In the genomic region with DNA sequence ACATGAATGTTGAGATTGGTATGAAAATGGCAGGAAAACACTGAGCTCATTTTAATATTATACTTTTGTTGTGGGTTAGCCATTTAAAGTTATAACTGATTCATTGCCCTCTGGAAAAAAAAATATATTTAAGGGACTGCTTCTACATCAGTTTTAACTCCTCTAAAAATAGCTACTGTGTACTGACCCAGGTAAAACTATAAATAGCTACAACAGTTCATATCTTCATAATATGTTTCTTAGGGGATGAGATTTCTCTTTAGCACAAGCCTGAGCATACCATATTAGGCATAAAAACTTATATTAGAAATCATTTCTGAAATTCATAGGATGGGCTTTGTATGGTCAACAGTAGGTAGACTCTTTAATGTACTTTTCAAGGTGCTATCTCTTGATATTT, we compare ENCODE assay signal across 20 cellular contexts.
"Had no signal": no experiment of that assay in that cellular context is flagged by ENCODE, and none has a peak within 500 bp of the region (broad histone marks: within the 10 kb centered on the region; RNA-seq: fewer than 3 reads in every experiment).

No MANE protein-coding gene starts in this region.

- H3K79me2 ChIP-seq: parathyroid adenoma had no signal

- H3K27ac ChIP-seq: colonic mucosa, esophagus squamous epithelium, parathyroid adenoma, prostate gland, tibial artery, upper lobe of left lung, uterus had no signal

- H3K36me3 ChIP-seq: prostate gland, uterus had no signal

- ATAC-seq: left lobe of liver; naive thymus-derived CD4-positive, alpha-beta T cell; stimulated activated memory B cell treated with anti-CD40 and anti-IgM and Interleukin-4, amounts not matched to agents 10 μg/mL and 1 μg/mL and 100 μg/mL, for 72 hours had no signal

- H2AFZ ChIP-seq: parathyroid adenoma had no signal

- DNase-seq: colonic mucosa; dermis blood vessel endothelial cell; esophagus squamous epithelium; foreskin fibroblast; hippocampal formation; mesenchymal stem cell; naive thymus-derived CD4-positive, alpha-beta T cell; nephron progenitor cell; retina; stimulated activated CD4-positive, alpha-beta T cell treated with anti-CD3 and anti-CD28 coated beads, Interleukin-15, amount 100 ng/mL, for 24 hours; stimulated activated CD4-positive, alpha-beta T cell treated with anti-CD3 and anti-CD28 coated beads, Interleukin-1b, Interleukin-23, amount 100 ng/mL, for 48 hours; stimulated activated CD4-positive, alpha-beta T cell treated with anti-CD3 and anti-CD28 coated beads, Interleukin-4, amount 100 ng/mL, for 24 hours; tibial artery; upper lobe of left lung; uterus had no signal

- H3K9me3 ChIP-seq: colonic mucosa, esophagus squamous epithelium, prostate gland, tibial artery, upper lobe of left lung, uterus had no signal

- H3K4me1 ChIP-seq: colonic mucosa, esophagus squamous epithelium, parathyroid adenoma, prostate gland, upper lobe of left lung, uterus had no signal

- H3K9ac ChIP-seq: parathyroid adenoma had no signal

- H3K27me3 ChIP-seq: colonic mucosa, esophagus squamous epithelium, tibial artery, upper lobe of left lung, uterus had no signal

- H3K4me3 ChIP-seq: colonic mucosa, esophagus squamous epithelium, lung, prostate gland, tibial artery, upper lobe of left lung, uterus had no signal
